In the genomic region with DNA sequence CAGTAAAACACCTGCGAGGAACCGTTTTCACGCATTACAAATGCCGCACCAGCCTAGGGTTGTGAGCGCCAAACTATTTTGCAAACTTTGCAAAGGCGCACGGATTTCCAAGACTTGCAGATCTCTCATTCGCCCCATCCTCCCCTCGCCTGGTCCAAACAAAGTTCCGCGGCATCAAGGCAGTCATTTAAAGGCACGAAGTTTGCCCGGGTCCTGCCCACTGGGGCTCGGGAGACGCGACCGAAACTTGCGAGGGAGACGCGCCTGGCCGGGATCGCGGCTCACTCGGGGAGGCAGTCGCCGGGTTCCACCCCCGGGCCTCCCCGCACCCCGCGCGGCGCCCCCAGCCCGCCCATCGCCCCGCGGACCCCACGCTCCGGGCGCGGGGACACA, we compare ENCODE assay signal across 8 cellular contexts. TPM values are rescaled to one million over a fixed set of nuclear protein-coding genes. Genes with fewer than 3 reads are reported as not detected.
DNase-seq lines count a peak whose midpoint lies in the region; ATAC-seq and TF ChIP-seq lines count a peak whose summit lies in the region.

No MANE protein-coding gene starts in this region.

- CTCF ChIA-PET in WTC11 (lab: Charles Lee), result no interaction called here

- H3K9ac ChIP-seq in stomach smooth muscle (ENCODE audit: low read length in 2 of 2), result peak overlapping the region; percentile 44 to 71

- H3K27ac Mint-ChIP-seq in WTC11, result peak overlapping the region; percentile 93

- H3K36me3 ChIP-seq in ectodermal cell (ENCODE audit: control insufficient read depth, insufficient read depth, low read length) (no peaks in the 10 kb centered on the region), stomach smooth muscle (ENCODE audit: control insufficient read depth in 2 of 2, insufficient read depth in 2 of 2, low read length in 2 of 2) (no peaks in the 10 kb centered on the region)

- H3K27me3 ChIP-seq in ectodermal cell (ENCODE audit: control insufficient read depth, insufficient read depth, low read length, poor library complexity, severe bottlenecking), result no peaks in the 10 kb centered on the region
- no peaks in the 10 kb centered on the region for H3K27me3 ChIP-seq in stomach smooth muscle (ENCODE audit: control insufficient read depth in 1 of 2, insufficient read depth in 2 of 2, low read length in 2 of 2)

- WGBS in ectodermal cell, 2 experiments, result 0% methylated on average over 40 of the region's 40 CpGs

- no peaks in the 10 kb centered on the region; the same call in 1 of the 2 replicates for H3K27me3 Mint-ChIP-seq in WTC11 (ENCODE audit: low read depth)

- ATAC-seq in HG03432 (IDR thresholded peaks at IDR 0.05; ENCODE audit: unreplicated experiment), result peak; percentile 11
- ATAC-seq in WTC11, result peak; percentile 3; the same call in 1 of the 2 replicates

- H3K4me3 ChIP-seq in ectodermal cell (ENCODE audit: insufficient read depth, low read depth, low read length) (peak overlapping the region; percentile 65), stomach smooth muscle (ENCODE audit: low read length in 2 of 2) (peak overlapping the region; percentile 68 to 81)

- POLR2A ChIA-PET in WTC11 (lab: Charles Lee), result no interaction called here

- H3K4me1 ChIP-seq in ectodermal cell (ENCODE audit: control insufficient read depth, insufficient read depth, low read length) (peaks cover 16% of the 10 kb centered on the region), stomach smooth muscle (ENCODE audit: control insufficient read depth, insufficient read depth, low read length) (no peaks in the 10 kb centered on the region)

- 0 out of 2 replicates have a peak, but pooled peaks cover 3% of the 10 kb centered on the region for H3K36me3 Mint-ChIP-seq in WTC11

- DNase-seq in stimulated activated naive CD4-positive, alpha-beta T cell (lab: John Stamatoyannopoulos, UW), result peak in 5 of 6 experiments; percentile 6 to 50 (median 28)
- DNase-seq in stimulated activated naive CD4-positive, alpha-beta T cell treated with Interleukin-2 at 50 U/mL for 16 hours (lab: John Stamatoyannopoulos, UW), result no peak
- DNase-seq in WTC11 (ENCODE audit: low spot score), result peak; percentile 35
- DNase-seq in medulla oblongata (ENCODE audit: extremely low spot score), result peak; percentile 53
- DNase-seq in NCI-H510A treated with DMSO at 0.1 percent for 48 hours (lab: John Stamatoyannopoulos, UW), result no peak

- no peak for TF ChIP-seq CTCF in WTC11 (IDR thresholded peaks at IDR 0.05)

- peak overlapping the region; percentile 90 for H3K27ac ChIP-seq in ectodermal cell (ENCODE audit: insufficient read depth, low read depth, low read length, poor library complexity, severe bottlenecking)
- H3K27ac ChIP-seq in stomach smooth muscle (ENCODE audit: low read length), result peak overlapping the region; percentile 32

- peaks cover 34% of the 10 kb centered on the region for H3K4me1 Mint-ChIP-seq in WTC11

- peaks cover 4% of the 10 kb centered on the region for H3K9me3 Mint-ChIP-seq in WTC11

- H3K9me3 ChIP-seq in ectodermal cell (ENCODE audit: control insufficient read depth, low read length) (no peaks in the 10 kb centered on the region), stomach smooth muscle (ENCODE audit: control insufficient read depth in 2 of 2, low read length in 2 of 2) (no peaks in the 10 kb centered on the region)

- peak overlapping the region; percentile 85 for H3K4me3 Mint-ChIP-seq in WTC11

TF ChIP-seq in WTC11, 78 proteins besides CTCF, POLR2A, EP300 and RAD21:
- TF ChIP-seq, protein P1, sequence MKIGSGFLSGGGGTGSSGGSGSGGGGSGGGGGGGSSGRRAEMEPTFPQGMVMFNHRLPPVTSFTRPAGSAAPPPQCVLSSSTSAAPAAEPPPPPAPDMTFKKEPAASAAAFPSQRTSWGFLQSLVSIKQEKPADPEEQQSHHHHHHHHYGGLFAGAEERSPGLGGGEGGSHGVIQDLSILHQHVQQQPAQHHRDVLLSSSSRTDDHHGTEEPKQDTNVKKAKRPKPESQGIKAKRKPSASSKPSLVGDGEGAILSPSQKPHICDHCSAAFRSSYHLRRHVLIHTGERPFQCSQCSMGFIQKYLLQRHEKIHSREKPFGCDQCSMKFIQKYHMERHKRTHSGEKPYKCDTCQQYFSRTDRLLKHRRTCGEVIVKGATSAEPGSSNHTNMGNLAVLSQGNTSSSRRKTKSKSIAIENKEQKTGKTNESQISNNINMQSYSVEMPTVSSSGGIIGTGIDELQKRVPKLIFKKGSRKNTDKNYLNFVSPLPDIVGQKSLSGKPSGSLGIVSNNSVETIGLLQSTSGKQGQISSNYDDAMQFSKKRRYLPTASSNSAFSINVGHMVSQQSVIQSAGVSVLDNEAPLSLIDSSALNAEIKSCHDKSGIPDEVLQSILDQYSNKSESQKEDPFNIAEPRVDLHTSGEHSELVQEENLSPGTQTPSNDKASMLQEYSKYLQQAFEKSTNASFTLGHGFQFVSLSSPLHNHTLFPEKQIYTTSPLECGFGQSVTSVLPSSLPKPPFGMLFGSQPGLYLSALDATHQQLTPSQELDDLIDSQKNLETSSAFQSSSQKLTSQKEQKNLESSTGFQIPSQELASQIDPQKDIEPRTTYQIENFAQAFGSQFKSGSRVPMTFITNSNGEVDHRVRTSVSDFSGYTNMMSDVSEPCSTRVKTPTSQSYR (CRISPR knock-in tag; IDR thresholded peaks at IDR 0.05), result no peak
- TF ChIP-seq ZNF423 (CRISPR knock-in tag; IDR thresholded peaks at IDR 0.05), result no peak
- TF ChIP-seq ATF1 (CRISPR knock-in tag; IDR thresholded peaks at IDR 0.05), result no peak
- TF ChIP-seq, protein P2, sequence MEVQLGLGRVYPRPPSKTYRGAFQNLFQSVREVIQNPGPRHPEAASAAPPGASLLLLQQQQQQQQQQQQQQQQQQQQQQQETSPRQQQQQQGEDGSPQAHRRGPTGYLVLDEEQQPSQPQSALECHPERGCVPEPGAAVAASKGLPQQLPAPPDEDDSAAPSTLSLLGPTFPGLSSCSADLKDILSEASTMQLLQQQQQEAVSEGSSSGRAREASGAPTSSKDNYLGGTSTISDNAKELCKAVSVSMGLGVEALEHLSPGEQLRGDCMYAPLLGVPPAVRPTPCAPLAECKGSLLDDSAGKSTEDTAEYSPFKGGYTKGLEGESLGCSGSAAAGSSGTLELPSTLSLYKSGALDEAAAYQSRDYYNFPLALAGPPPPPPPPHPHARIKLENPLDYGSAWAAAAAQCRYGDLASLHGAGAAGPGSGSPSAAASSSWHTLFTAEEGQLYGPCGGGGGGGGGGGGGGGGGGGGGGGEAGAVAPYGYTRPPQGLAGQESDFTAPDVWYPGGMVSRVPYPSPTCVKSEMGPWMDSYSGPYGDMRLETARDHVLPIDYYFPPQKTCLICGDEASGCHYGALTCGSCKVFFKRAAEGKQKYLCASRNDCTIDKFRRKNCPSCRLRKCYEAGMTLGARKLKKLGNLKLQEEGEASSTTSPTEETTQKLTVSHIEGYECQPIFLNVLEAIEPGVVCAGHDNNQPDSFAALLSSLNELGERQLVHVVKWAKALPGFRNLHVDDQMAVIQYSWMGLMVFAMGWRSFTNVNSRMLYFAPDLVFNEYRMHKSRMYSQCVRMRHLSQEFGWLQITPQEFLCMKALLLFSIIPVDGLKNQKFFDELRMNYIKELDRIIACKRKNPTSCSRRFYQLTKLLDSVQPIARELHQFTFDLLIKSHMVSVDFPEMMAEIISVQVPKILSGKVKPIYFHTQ (CRISPR knock-in tag; IDR thresholded peaks at IDR 0.05), result no peak
- TF ChIP-seq, protein P3, sequence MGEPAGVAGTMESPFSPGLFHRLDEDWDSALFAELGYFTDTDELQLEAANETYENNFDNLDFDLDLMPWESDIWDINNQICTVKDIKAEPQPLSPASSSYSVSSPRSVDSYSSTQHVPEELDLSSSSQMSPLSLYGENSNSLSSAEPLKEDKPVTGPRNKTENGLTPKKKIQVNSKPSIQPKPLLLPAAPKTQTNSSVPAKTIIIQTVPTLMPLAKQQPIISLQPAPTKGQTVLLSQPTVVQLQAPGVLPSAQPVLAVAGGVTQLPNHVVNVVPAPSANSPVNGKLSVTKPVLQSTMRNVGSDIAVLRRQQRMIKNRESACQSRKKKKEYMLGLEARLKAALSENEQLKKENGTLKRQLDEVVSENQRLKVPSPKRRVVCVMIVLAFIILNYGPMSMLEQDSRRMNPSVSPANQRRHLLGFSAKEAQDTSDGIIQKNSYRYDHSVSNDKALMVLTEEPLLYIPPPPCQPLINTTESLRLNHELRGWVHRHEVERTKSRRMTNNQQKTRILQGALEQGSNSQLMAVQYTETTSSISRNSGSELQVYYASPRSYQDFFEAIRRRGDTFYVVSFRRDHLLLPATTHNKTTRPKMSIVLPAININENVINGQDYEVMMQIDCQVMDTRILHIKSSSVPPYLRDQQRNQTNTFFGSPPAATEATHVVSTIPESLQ (CRISPR knock-in tag; IDR thresholded peaks at IDR 0.05), result no peak
- TF ChIP-seq SOX15 (CRISPR knock-in tag; IDR thresholded peaks at IDR 0.05), result no peak
- TF ChIP-seq ZNF219 (CRISPR knock-in tag; IDR thresholded peaks at IDR 0.05; ENCODE audit: borderline replicate concordance), result no peak
- TF ChIP-seq, protein P4, sequence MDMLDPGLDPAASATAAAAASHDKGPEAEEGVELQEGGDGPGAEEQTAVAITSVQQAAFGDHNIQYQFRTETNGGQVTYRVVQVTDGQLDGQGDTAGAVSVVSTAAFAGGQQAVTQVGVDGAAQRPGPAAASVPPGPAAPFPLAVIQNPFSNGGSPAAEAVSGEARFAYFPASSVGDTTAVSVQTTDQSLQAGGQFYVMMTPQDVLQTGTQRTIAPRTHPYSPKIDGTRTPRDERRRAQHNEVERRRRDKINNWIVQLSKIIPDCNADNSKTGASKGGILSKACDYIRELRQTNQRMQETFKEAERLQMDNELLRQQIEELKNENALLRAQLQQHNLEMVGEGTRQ (CRISPR knock-in tag; IDR thresholded peaks at IDR 0.05), result no peak
- no peak for TF ChIP-seq SP1 (CRISPR knock-in tag; conservative IDR thresholded peaks at IDR 0.05)

RNA-seq across cellular contexts. Expression of a gene that starts 0.6 kb away (rescaled TPM):
- 19.5 to 21.4 TPM (median 20.1 TPM) in 3 replicates for total RNA-seq in WTC11 (2021)
- polyA plus RNA-seq in ectodermal cell (2013, experiment 1 of 4), result 32.0 TPM
- polyA plus RNA-seq in ectodermal cell (2013, experiment 2 of 4), result 35.7 TPM
- 27.4 TPM for polyA plus RNA-seq in ectodermal cell (2013, experiment 3 of 4)
- 31.5 TPM for polyA plus RNA-seq in ectodermal cell (2013, experiment 4 of 4)

Comparison
In these comparisons a context has a peak if more than half of its experiments do, and no peak if none do; other contexts are left out.
1. DNase-seq: peak in stimulated activated naive CD4-positive, alpha-beta T cell (5 of 6), WTC11 (single experiment) and medulla oblongata (single experiment); none in stimulated activated naive CD4-positive, alpha-beta T cell treated with Interleukin-2 at 50 U/mL for 16 hours (single experiment) and NCI-H510A treated with DMSO at 0.1 percent for 48 hours (single experiment).